Comparison of ENCODE assay signal across 10 cellular contexts in the genomic region with DNA sequence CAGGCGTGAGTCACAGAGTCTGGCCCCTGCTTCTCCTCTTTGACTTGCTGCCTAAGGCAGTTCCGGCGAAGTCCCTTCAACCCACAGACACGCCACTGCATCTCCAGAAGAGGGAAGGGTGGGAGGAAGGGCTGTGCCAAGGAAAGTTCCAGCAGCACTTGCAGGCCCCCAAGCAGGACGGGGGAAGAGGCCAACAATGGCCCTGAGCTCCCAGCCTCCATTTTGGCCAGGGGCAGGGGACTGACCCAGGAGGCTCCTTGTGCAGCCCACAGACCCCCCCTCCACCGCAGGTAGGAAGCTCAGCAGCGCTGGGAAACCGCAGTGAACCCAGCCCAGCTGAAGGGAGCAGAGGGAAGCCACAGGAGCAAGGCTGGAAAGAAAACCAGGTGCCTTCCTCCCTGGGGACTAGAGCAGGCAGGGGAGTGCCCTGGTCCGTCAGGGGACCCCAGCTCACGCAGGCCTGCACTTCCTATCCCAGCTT. TPM values are rescaled to one million over a fixed set of nuclear protein-coding genes. Genes with fewer than 3 reads are reported as not detected.
A peak's percentile ranks its signal among the peaks of the same experiment; 100 is the strongest.
DNase-seq lines count a peak whose midpoint lies in the region; ATAC-seq and TF ChIP-seq lines count a peak whose summit lies in the region.
"Had no signal": no experiment of that assay in that cellular context is flagged by ENCODE, and none has a peak within 500 bp of the region (broad histone marks: within the 10 kb centered on the region; RNA-seq: fewer than 3 reads in every experiment).

No MANE protein-coding gene starts in this region.

- H3F3A ChIP-seq in neural progenitor cell (ENCODE audit: low read depth) = peaks cover under 1% of the 10 kb centered on the region
- no peaks in the 10 kb centered on the region for H3F3A ChIP-seq in GM23338 (replicated peaks; ENCODE audit: low read depth)

- H3K4me1 Mint-ChIP-seq in CD4-positive, alpha-beta memory T cell = peaks cover 25 to 54% (median 39%) of the 10 kb centered on the region in 4 donors
- H3K4me1 Mint-ChIP-seq in effector memory CD8-positive, alpha-beta T cell (ENCODE audit: low read depth in 2 of 2) = peaks cover 24 to 27% of the 10 kb centered on the region in 2 donors
- peaks cover 49% of the 10 kb centered on the region for H3K4me1 Mint-ChIP-seq in neural progenitor cell
- H3K4me1 Mint-ChIP-seq in GM23338 = peaks cover 48% of the 10 kb centered on the region

- H3K36me3 Mint-ChIP-seq in CD4-positive, alpha-beta memory T cell = no peaks in the 10 kb centered on the region
- peaks cover 17% of the 10 kb centered on the region for H3K36me3 Mint-ChIP-seq in effector memory CD8-positive, alpha-beta T cell (ENCODE audit: insufficient read depth)
- H3K36me3 Mint-ChIP-seq in neural progenitor cell = peaks cover 5% of the 10 kb centered on the region
- H3K36me3 Mint-ChIP-seq in GM23338 (ENCODE audit: low read depth) = peaks cover 2% of the 10 kb centered on the region; the same call in 1 of the 3 replicates

- no peaks in the 10 kb centered on the region for H3K9me3 ChIP-seq in CD4-positive, alpha-beta memory T cell (ENCODE audit: control insufficient read depth in 1 of 2, low read length in 2 of 2)
- no peaks in the 10 kb centered on the region for H3K9me3 ChIP-seq in KOPT-K1 (ENCODE audit: insufficient read depth, low read length, poor library complexity, severe bottlenecking)
- H3K9me3 ChIP-seq in neural progenitor cell (ENCODE audit: low read depth) = no peaks in the 10 kb centered on the region

- no peak overlapping the region for H2AFZ ChIP-seq in neural progenitor cell (replicated peaks)
- H2AFZ ChIP-seq in GM23338 = no peak overlapping the region

- CTCF ChIA-PET in CD4-positive, alpha-beta memory T cell (lab: Charles Lee; ENCODE audit: partially characterized antibody) = interaction anchor here (1.2 to 6.6 kb wide), 8 partner anchors 9 to 130 kb away, joined by 3 to 71 read pairs (median 5); no protein-coding TSS in a partner anchor

- POLR2A ChIA-PET in CD4-positive, alpha-beta memory T cell (lab: Charles Lee; ENCODE audit: partially characterized antibody) = interaction anchor here (1.0 to 6.2 kb wide), 8 partner anchors 10 to 427 kb away, joined by 3 to 64 read pairs (median 6); a partner anchor contains a TSS

- H4K20me1 ChIP-seq in neural progenitor cell (ENCODE audit: low read depth) (peaks cover 61% of the 10 kb centered on the region), GM23338 (replicated peaks; ENCODE audit: insufficient read depth) (peaks cover 25% of the 10 kb centered on the region)

- no peaks in the 10 kb centered on the region for H3K9me2 ChIP-seq in GM23338 (ENCODE audit: insufficient read depth)

- H3K9ac ChIP-seq in neural progenitor cell = no peak overlapping the region

- no peaks in the 10 kb centered on the region for H3K27me3 Mint-ChIP-seq in CD4-positive, alpha-beta memory T cell
- no peaks in the 10 kb centered on the region for H3K27me3 Mint-ChIP-seq in effector memory CD8-positive, alpha-beta T cell
- peaks cover 2% of the 10 kb centered on the region for H3K27me3 Mint-ChIP-seq in neural progenitor cell (ENCODE audit: insufficient read depth, low read depth)
- H3K27me3 Mint-ChIP-seq in GM23338 (ENCODE audit: insufficient read depth, low read depth, poor library complexity) = peaks cover 23% of the 10 kb centered on the region

- peak overlapping the region; percentile 76 for H3K27ac ChIP-seq in CD4-positive, alpha-beta memory T cell (ENCODE audit: low read depth, low read length)
- H3K27ac ChIP-seq in KOPT-K1 (ENCODE audit: low read depth, low read length, poor library complexity, severe bottlenecking) (peak overlapping the region; percentile 75), neural progenitor cell (no peak overlapping the region), GM23338 (ENCODE audit: low read depth) (no peak overlapping the region)

- TF ChIP-seq CTCF in neural progenitor cell (IDR thresholded peaks at IDR 0.05) = no peak
- TF ChIP-seq CTCF in GM23338 (conservative IDR thresholded peaks at IDR 0.05; ENCODE audit: low read depth in 2 of 2) = no peak

- H3K27ac Mint-ChIP-seq in CD4-positive, alpha-beta memory T cell = peak overlapping the region; percentile 94 to 97 (median 96)
- peak overlapping the region; percentile 98 to 99 for H3K27ac Mint-ChIP-seq in effector memory CD8-positive, alpha-beta T cell
- peak overlapping the region; percentile 42 for H3K27ac Mint-ChIP-seq in neural progenitor cell
- no peak overlapping the region for H3K27ac Mint-ChIP-seq in GM23338

- DNase-seq in CD4-positive, alpha-beta memory T cell = peak in 4 of 5 donors; percentile 18 to 61 (median 36)
- no peak for DNase-seq in effector memory CD8-positive, alpha-beta T cell
- DNase-seq in neural progenitor cell (ENCODE audit: low spot score) (no peak), NCI-H2107 treated with DMSO at 0.1 percent for 48 hours (lab: John Stamatoyannopoulos, UW; ENCODE audit: unreplicated experiment) (no peak), GM23338 (ENCODE audit: low spot score) (no peak)
- DNase-seq: GOT3, SIG-M5 had no signal

- H3K36me3 ChIP-seq in CD4-positive, alpha-beta memory T cell (ENCODE audit: insufficient read depth, low read length) = no peaks in the 10 kb centered on the region
- H3K36me3 ChIP-seq in KOPT-K1 (ENCODE audit: insufficient read depth, low read length) (no peaks in the 10 kb centered on the region), neural progenitor cell (no peaks in the 10 kb centered on the region), GM23338 (ENCODE audit: insufficient read depth) (no peaks in the 10 kb centered on the region)

- H3K4me3 Mint-ChIP-seq in CD4-positive, alpha-beta memory T cell = peak overlapping the region in 7 of 8 donors; percentile 36 to 90 (median 71)
- peak overlapping the region; percentile 79 to 89 for H3K4me3 Mint-ChIP-seq in effector memory CD8-positive, alpha-beta T cell
- H3K4me3 Mint-ChIP-seq in neural progenitor cell (no peak overlapping the region), GM23338 (no peak overlapping the region)

- no peaks in the 10 kb centered on the region for H3K9me3 Mint-ChIP-seq in CD4-positive, alpha-beta memory T cell
- H3K9me3 Mint-ChIP-seq in effector memory CD8-positive, alpha-beta T cell = no peaks in the 10 kb centered on the region
- H3K9me3 Mint-ChIP-seq in neural progenitor cell (peaks cover 2% of the 10 kb centered on the region), GM23338 (no peaks in the 10 kb centered on the region)

- H3K4me3 ChIP-seq in CD4-positive, alpha-beta memory T cell (ENCODE audit: low read length in 2 of 2) = peak overlapping the region in 1 of 2 donors; percentile 24
- H3K4me3 ChIP-seq in neural progenitor cell (no peak overlapping the region), GM23338 (no peak overlapping the region)

- peaks cover 41% of the 10 kb centered on the region for H3K4me1 ChIP-seq in CD4-positive, alpha-beta memory T cell (ENCODE audit: insufficient read depth, low read length)
- H3K4me1 ChIP-seq in neural progenitor cell (peaks cover 20% of the 10 kb centered on the region), GM23338 (ENCODE audit: insufficient read depth) (peaks cover 22% of the 10 kb centered on the region)

- intact Hi-C loops in CD4-positive, alpha-beta memory T cell (cut with micrococcal nuclease) = no loop called here

- H3K4me2 ChIP-seq in neural progenitor cell = no peak overlapping the region
- no peak overlapping the region for H3K4me2 ChIP-seq in GM23338

- H3K79me2 ChIP-seq in neural progenitor cell (ENCODE audit: low read depth) (peaks cover 68% of the 10 kb centered on the region), GM23338 (replicated peaks; ENCODE audit: insufficient read depth) (peaks cover 77% of the 10 kb centered on the region)

- ATAC-seq in effector memory CD8-positive, alpha-beta T cell (replicated peaks) = peak; percentile 21
- ATAC-seq in HG03432 (IDR thresholded peaks at IDR 0.05; ENCODE audit: unreplicated experiment) (no peak), GM23338 (no peak), GM21381 (IDR thresholded peaks at IDR 0.05; ENCODE audit: unreplicated experiment) (no peak)

- no peaks in the 10 kb centered on the region for H3K27me3 ChIP-seq in CD4-positive, alpha-beta memory T cell (ENCODE audit: insufficient read depth, low read length)
- H3K27me3 ChIP-seq in neural progenitor cell = no peaks in the 10 kb centered on the region
- no peaks in the 10 kb centered on the region for H3K27me3 ChIP-seq in GM23338 (ENCODE audit: insufficient read depth)

TF ChIP-seq in GM23338, 12 proteins besides CTCF, POLR2A, EP300 and RAD21:
- TF ChIP-seq STAT1 (IDR thresholded peaks at IDR 0.05; ENCODE audit: unreplicated experiment) = no peak
- no peak for TF ChIP-seq ZNF114 (CRISPR knock-in tag; IDR thresholded peaks at IDR 0.05)
- no peak for TF ChIP-seq JUNB (IDR thresholded peaks at IDR 0.05; ENCODE audit: unreplicated experiment)
- TF ChIP-seq POLR2AphosphoS5 (IDR thresholded peaks at IDR 0.05; ENCODE audit: low read depth) = no peak

RNA-seq across cellular contexts. Expression of a gene that starts 35.4 kb away (rescaled TPM):
- 1 to 10 TPM; 2.7 to 3.1 TPM for total RNA-seq in CD4-positive, alpha-beta memory T cell
- 1 to 10 TPM; 6.5 to 7.4 TPM for polyA plus RNA-seq in CD4-positive, alpha-beta memory T cell
- 19.6 and 44.9 TPM in 2 replicates for total RNA-seq in neural progenitor cell (ENCODE audit: low replicate concordance)
- 167 and 172 TPM in 2 replicates for total RNA-seq in GM23338 (2014; rRNA removed; shearing (Covaris generic))
- polyA plus RNA-seq in GM23338 (2016; fragmentation: Nextera tagmentation; extraction: Ambion mirVana) = 169 TPM in 2 replicates

Comparison
In these comparisons a context has a peak if more than half of its experiments do, and no peak if none do; other contexts are left out.
1. DNase-seq: peak in CD4-positive, alpha-beta memory T cell (4 of 5); none in effector memory CD8-positive, alpha-beta T cell (0 of 3), neural progenitor cell (single experiment), NCI-H2107 treated with DMSO at 0.1 percent for 48 hours (single experiment) and GM23338 (single experiment).
2. H3K27ac ChIP-seq: peak in CD4-positive, alpha-beta memory T cell (single experiment) and KOPT-K1 (single experiment); none in neural progenitor cell (single experiment) and GM23338 (single experiment).
3. H3K4me3 Mint-ChIP-seq: peak in CD4-positive, alpha-beta memory T cell (7 of 8) and effector memory CD8-positive, alpha-beta T cell (2 of 2); none in neural progenitor cell (single experiment) and GM23338 (single experiment).